8 cellular contexts compared by ENCODE assay signal in genomic region chr5:88659529-88660325, GRCh38.
DNase-seq lines count a peak whose midpoint lies in the region; ATAC-seq and TF ChIP-seq lines count a peak whose summit lies in the region.

No MANE protein-coding gene starts in this region.

- no peak overlapping the region for H3K27ac Mint-ChIP-seq in WTC11
- H3K27ac Mint-ChIP-seq in naive thymus-derived CD8-positive, alpha-beta T cell, result no peak overlapping the region

- H3K9me3 Mint-ChIP-seq in WTC11, result no peaks in the 10 kb centered on the region
- H3K9me3 Mint-ChIP-seq in naive thymus-derived CD8-positive, alpha-beta T cell, result peaks cover 0 to 42% (median 20%) of the 10 kb centered on the region in 9 donors

- no peak for TF ChIP-seq CTCF in WTC11 (IDR thresholded peaks at IDR 0.05)
- no peak for TF ChIP-seq CTCF in GM10266 (IDR thresholded peaks at IDR 0.05; ENCODE audit: control insufficient read depth, insufficient read depth, low read depth, missing control alignments)

- DNase-seq in WTC11 (ENCODE audit: low spot score) (peak; percentile 58), EL (no peak), GM10266 (ENCODE audit: extremely low spot score) (no peak), SIG-M5 treated with dmso at 0.1 percent for 504 hours (lab: John Stamatoyannopoulos, UW; ENCODE audit: unreplicated experiment) (no peak)
- DNase-seq in naive thymus-derived CD8-positive, alpha-beta T cell, result no peak

- CTCF ChIA-PET in WTC11 (lab: Charles Lee), result interaction anchor here (0.6 to 3.5 kb wide), 19 partner anchors 13 to 881 kb away, joined by 3 to 33 read pairs (median 6); no protein-coding TSS in a partner anchor

- peaks cover 45% of the 10 kb centered on the region for H3K4me1 Mint-ChIP-seq in WTC11
- peaks cover 6 to 12% (median 9%) of the 10 kb centered on the region in 4 donors for H3K4me1 Mint-ChIP-seq in naive thymus-derived CD8-positive, alpha-beta T cell

- POLR2A ChIA-PET in WTC11 (lab: Charles Lee), result interaction anchor here (0.6 to 1.8 kb wide), 5 partner anchors 25 to 735 kb away, joined by 3 to 7 read pairs (median 4); no protein-coding TSS in a partner anchor
- POLR2A ChIA-PET in naive thymus-derived CD8-positive, alpha-beta T cell (lab: Charles Lee), result no interaction called here

- peak overlapping the region; percentile 71 for H3K4me3 Mint-ChIP-seq in WTC11
- H3K4me3 Mint-ChIP-seq in naive thymus-derived CD8-positive, alpha-beta T cell, result peak overlapping the region in 9 of 10 donors; percentile 12 to 69 (median 48)

- peak; percentile 53 for ATAC-seq in GM18868 (IDR thresholded peaks at IDR 0.05; ENCODE audit: unreplicated experiment)
- ATAC-seq in HG02759 (IDR thresholded peaks at IDR 0.05; ENCODE audit: unreplicated experiment), result peak; percentile 44
- ATAC-seq in WTC11, result peak; percentile 19
- no peak for ATAC-seq in naive thymus-derived CD8-positive, alpha-beta T cell
- no peak for ATAC-seq in activated CD4-positive, CD25-positive, alpha-beta regulatory T cell treated with anti-CD3 and anti-CD28 coated beads, Interleukin-2, amount 50 U/mL, for 24 hours

- no peaks in the 10 kb centered on the region for H3K36me3 Mint-ChIP-seq in WTC11
- H3K36me3 Mint-ChIP-seq in naive thymus-derived CD8-positive, alpha-beta T cell, result peaks cover 6 to 23% (median 13%) of the 10 kb centered on the region in 3 donors

- peaks cover 70% of the 10 kb centered on the region for H3K27me3 Mint-ChIP-seq in WTC11 (ENCODE audit: low read depth)
- H3K27me3 Mint-ChIP-seq in naive thymus-derived CD8-positive, alpha-beta T cell, result peaks cover 19 to 70% (median 52%) of the 10 kb centered on the region in 5 donors

TF ChIP-seq in WTC11, 78 proteins besides CTCF, POLR2A, EP300 and RAD21:
- TF ChIP-seq MAX (CRISPR knock-in tag; IDR thresholded peaks at IDR 0.05), result 0 out of 2 replicates have a peak, but pooled peaks have one; percentile 37
- TF ChIP-seq ZNF512 (CRISPR knock-in tag; IDR thresholded peaks at IDR 0.05; ENCODE audit: borderline replicate concordance), result 0 out of 2 replicates have a peak, but pooled peaks have one; percentile 32
- peak; percentile 46; the same call in 1 of the 2 replicates for TF ChIP-seq ARID4B (CRISPR knock-in tag; IDR thresholded peaks at IDR 0.05; ENCODE audit: borderline replicate concordance)
- TF ChIP-seq IRF1 (CRISPR knock-in tag; IDR thresholded peaks at IDR 0.05), result no peak
- 0 out of 2 replicates have a peak, but pooled peaks have one; percentile 35 for TF ChIP-seq FOXP1 (CRISPR knock-in tag; IDR thresholded peaks at IDR 0.05; ENCODE audit: borderline replicate concordance)

Comparison
In these comparisons a context has a peak if more than half of its experiments do, and no peak if none do; other contexts are left out.
1. ATAC-seq: peak in GM18868 (single experiment), HG02759 (single experiment) and WTC11 (single experiment); none in naive thymus-derived CD8-positive, alpha-beta T cell (0 of 2) and activated CD4-positive, CD25-positive, alpha-beta regulatory T cell treated with anti-CD3 and anti-CD28 coated beads, Interleukin-2, amount 50 U/mL, for 24 hours (0 of 2).